25 cellular contexts compared by ENCODE assay signal in the genomic region with DNA sequence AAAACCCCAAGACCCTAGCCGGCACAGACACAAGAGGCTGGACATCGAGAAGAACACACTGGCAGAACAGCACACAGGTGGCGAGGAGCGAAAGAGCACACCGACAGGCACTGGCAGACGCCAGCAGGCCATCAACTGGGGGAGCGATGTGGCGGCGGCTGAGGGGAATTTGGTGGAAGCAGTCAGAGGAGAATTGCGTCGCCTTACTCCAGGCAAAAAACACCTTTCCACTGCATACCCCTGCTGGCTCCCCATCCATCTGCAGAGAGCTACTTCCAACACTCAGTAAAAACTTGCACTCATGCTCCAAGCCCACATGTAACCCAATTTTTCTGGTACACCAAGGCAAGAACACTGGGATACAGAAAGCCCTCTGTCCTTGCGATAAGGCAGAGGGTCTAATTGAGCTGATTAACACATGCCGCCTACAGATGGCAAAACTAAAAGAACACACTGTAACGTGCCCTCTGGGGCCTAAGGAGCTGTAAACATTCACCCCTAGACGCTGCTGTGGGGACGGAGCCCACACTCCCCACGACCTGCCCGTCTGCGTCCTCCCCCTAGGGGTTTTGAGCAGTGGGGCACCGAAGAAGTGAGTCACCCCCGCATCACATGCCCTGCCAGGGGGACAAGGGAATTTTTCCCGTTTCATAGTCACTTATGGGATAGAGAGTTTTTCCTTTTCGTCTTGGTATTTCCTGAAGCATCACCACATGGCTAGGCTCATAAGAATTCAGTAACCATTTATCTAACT.
DNase-seq lines count a peak whose midpoint lies in the region; ATAC-seq and TF ChIP-seq lines count a peak whose summit lies in the region.
"Had no signal": no experiment of that assay in that cellular context is flagged by ENCODE, and none has a peak within 500 bp of the region (broad histone marks: within the 10 kb centered on the region; RNA-seq: fewer than 3 reads in every experiment).

No MANE protein-coding gene starts in this region.

- H3K27me3 Mint-ChIP-seq in endodermal cell (ENCODE audit: insufficient read depth) = no peaks in the 10 kb centered on the region
- H3K27me3 Mint-ChIP-seq: activated naive CD4-positive, alpha-beta T cell treated with anti-CD3 and anti-CD28 coated beads, Interleukin-2, amount 50 U/mL, for 24 hours; CD4-positive, CD25-positive, alpha-beta regulatory T cell had no signal

- 90% methylated on average over 14 to 22 of the region's 23 CpGs for whole genome bisulfite sequencing in endodermal cell (ENCODE audit: insufficient coverage in 1 of 2, insufficient read length in 1 of 2), 2 experiments

- peaks cover 2% of the 10 kb centered on the region for H3K9me3 ChIP-seq in endodermal cell (ENCODE audit: control insufficient read depth, low read length)
- H3K9me3 ChIP-seq: right atrium auricular region had no signal

- H3K9ac ChIP-seq in endodermal cell (ENCODE audit: extremely low read depth, low read length, poor library complexity, severe bottlenecking) = no peak overlapping the region
- H3K9ac ChIP-seq: parathyroid adenoma had no signal

- H3K4me1 ChIP-seq in endodermal cell (ENCODE audit: control insufficient read depth, insufficient read depth, low read length) = no peaks in the 10 kb centered on the region
- H3K4me1 ChIP-seq: parathyroid adenoma, right atrium auricular region, spleen, upper lobe of left lung had no signal

- H3K36me3 Mint-ChIP-seq in endodermal cell (ENCODE audit: low read depth) = peaks cover 4% of the 10 kb centered on the region
- H3K36me3 Mint-ChIP-seq: activated naive CD4-positive, alpha-beta T cell treated with anti-CD3 and anti-CD28 coated beads, Interleukin-2, amount 50 U/mL, for 24 hours; CD4-positive, CD25-positive, alpha-beta regulatory T cell; stimulated activated effector memory CD8-positive, alpha-beta T cell treated with anti-CD3 and anti-CD28 coated beads, Interleukin-12 subunit alpha, Interleukin-12 subunit beta, amount 100 ng/mL, for 72 hours had no signal

- H3K36me3 ChIP-seq in endodermal cell (ENCODE audit: control insufficient read depth, insufficient read depth, low read length) = no peaks in the 10 kb centered on the region
- H3K36me3 ChIP-seq: right atrium auricular region, spleen, upper lobe of left lung had no signal

- H3K27ac ChIP-seq in endodermal cell (ENCODE audit: low read depth, low read length) = no peak overlapping the region
- H3K27ac ChIP-seq: parathyroid adenoma, right atrium auricular region, spleen, upper lobe of left lung, VCaP had no signal

- H3K27me3 ChIP-seq in endodermal cell (ENCODE audit: control insufficient read depth, insufficient read depth, low read length, poor library complexity, severe bottlenecking) = no peaks in the 10 kb centered on the region
- H3K27me3 ChIP-seq: right atrium auricular region, spleen, upper lobe of left lung had no signal

- H3K27ac Mint-ChIP-seq in endodermal cell = no peak overlapping the region
- H3K27ac Mint-ChIP-seq: activated naive CD4-positive, alpha-beta T cell treated with anti-CD3 and anti-CD28 coated beads, Interleukin-2, amount 50 U/mL, for 24 hours; CD4-positive, CD25-positive, alpha-beta regulatory T cell; stimulated activated effector memory CD8-positive, alpha-beta T cell treated with anti-CD3 and anti-CD28 coated beads, Interleukin-12 subunit alpha, Interleukin-12 subunit beta, amount 100 ng/mL, for 72 hours had no signal

- ATAC-seq in HG02798 (IDR thresholded peaks at IDR 0.05; ENCODE audit: poor library complexity, unreplicated experiment) (peak; percentile 56), HG02759 (IDR thresholded peaks at IDR 0.05; ENCODE audit: unreplicated experiment) (no peak), GM18861 (IDR thresholded peaks at IDR 0.05; ENCODE audit: unreplicated experiment) (no peak)
- ATAC-seq: stimulated activated effector memory CD8-positive, alpha-beta T cell treated with anti-CD3 and anti-CD28 coated beads, Interleukin-12 subunit alpha, Interleukin-12 subunit beta, amount 100 ng/mL, for 72 hours had no signal

- no peak overlapping the region for H3K4me3 ChIP-seq in endodermal cell (ENCODE audit: low read length)
- H3K4me3 ChIP-seq: right atrium auricular region, spleen, upper lobe of left lung had no signal

- DNase-seq in ELR (ENCODE audit: low read depth) = peak; percentile 2
- DNase-seq in RKO (ENCODE audit: low spot score) = peak; percentile 19
- peak; percentile 42 for DNase-seq in endodermal cell
- DNase-seq in kidney tubule cell (ENCODE audit: low spot score) = no peak
- no peak for DNase-seq in NCI-H187 (lab: John Stamatoyannopoulos, UW)
- DNase-seq: activated CD4-positive, alpha-beta T cell treated with anti-CD3 and anti-CD28 coated beads, Interleukin-2, amount 50 U/mL, for 1 hour; caudate nucleus; CD4-positive, CD25-positive, alpha-beta regulatory T cell; GF-D8; NCI-H1048; NCI-H1930; NCI-H446 treated with DMSO at 0.1 percent for 48 hours; spleen; stimulated activated CD4-positive, alpha-beta T cell treated with anti-CD3 and anti-CD28 coated beads, Interleukin-2, amount 100 ng/mL, for 48 hours; substantia nigra; T-helper 2 cell had no signal

- H3K4me3 Mint-ChIP-seq in endodermal cell = no peak overlapping the region
- H3K4me3 Mint-ChIP-seq: activated naive CD4-positive, alpha-beta T cell treated with anti-CD3 and anti-CD28 coated beads, Interleukin-2, amount 50 U/mL, for 24 hours; CD4-positive, CD25-positive, alpha-beta regulatory T cell; stimulated activated effector memory CD8-positive, alpha-beta T cell treated with anti-CD3 and anti-CD28 coated beads, Interleukin-12 subunit alpha, Interleukin-12 subunit beta, amount 100 ng/mL, for 72 hours had no signal

- H3K9me3 Mint-ChIP-seq in endodermal cell = peaks cover 4% of the 10 kb centered on the region

- peak; percentile 13 for TF ChIP-seq CTCF in endodermal cell (conservative IDR thresholded peaks at IDR 0.05)

- H3K4me1 Mint-ChIP-seq in endodermal cell = no peaks in the 10 kb centered on the region
- H3K4me1 Mint-ChIP-seq: activated naive CD4-positive, alpha-beta T cell treated with anti-CD3 and anti-CD28 coated beads, Interleukin-2, amount 50 U/mL, for 24 hours; CD4-positive, CD25-positive, alpha-beta regulatory T cell; stimulated activated effector memory CD8-positive, alpha-beta T cell treated with anti-CD3 and anti-CD28 coated beads, Interleukin-12 subunit alpha, Interleukin-12 subunit beta, amount 100 ng/mL, for 72 hours had no signal

Comparison
In these comparisons a context has a peak if more than half of its experiments do, and no peak if none do; other contexts are left out.
1. DNase-seq: peak in ELR (single experiment), RKO (single experiment) and endodermal cell (single experiment); none in kidney tubule cell (single experiment) and NCI-H187 (0 of 2).